In the genomic region with DNA sequence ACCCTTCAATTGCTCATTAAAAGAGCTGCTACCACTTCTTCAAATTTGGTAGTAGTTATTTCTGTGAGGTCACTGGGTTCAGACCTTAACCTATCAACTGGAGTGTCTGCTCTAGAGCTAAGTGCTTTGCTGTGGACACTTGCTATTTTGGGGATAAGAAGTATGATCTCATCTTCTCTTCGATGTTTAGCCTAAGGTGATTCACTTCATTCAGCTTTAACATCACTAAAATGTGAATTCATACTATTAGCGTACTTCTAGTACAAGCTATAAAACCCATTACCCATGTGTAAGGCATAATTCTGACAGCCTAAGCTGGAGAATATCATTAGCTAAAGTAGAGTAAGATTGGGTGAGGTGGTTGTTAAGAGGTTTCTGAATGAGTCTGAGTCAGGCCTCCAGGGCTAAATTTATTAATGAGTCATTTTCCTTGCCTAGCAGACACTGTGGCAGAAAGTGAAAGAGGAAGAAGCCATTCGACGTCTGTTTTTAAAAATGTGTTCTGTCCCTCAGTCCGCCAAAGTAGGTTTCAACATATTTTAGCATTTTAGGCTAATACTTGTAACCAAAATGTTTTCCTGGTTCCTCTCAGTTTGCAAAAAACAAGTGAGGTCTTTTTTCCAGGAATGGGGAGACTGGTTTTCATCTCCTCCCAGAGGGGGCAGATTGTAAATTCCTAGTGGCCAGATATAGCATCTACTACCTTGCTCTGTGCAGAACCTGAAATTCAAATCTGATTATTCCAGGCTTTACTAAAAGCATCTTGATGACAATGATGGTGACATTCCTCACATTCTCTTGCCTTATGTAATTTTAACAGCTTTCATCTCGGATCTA, we compare ENCODE assay signal across 8 cellular contexts.
DNase-seq lines count a peak whose midpoint lies in the region; ATAC-seq and TF ChIP-seq lines count a peak whose summit lies in the region.

No MANE protein-coding gene starts in this region.

- H3K9ac ChIP-seq in stomach smooth muscle (ENCODE audit: low read length in 2 of 2): peak overlapping the region in 1 of 2 donors; percentile 16

- H2AFZ ChIP-seq in hepatocyte: peak overlapping the region; percentile 33

- intact Hi-C loops in activated CD4-positive, alpha-beta T cell treated with anti-CD3 and anti-CD28 coated beads for 36 hours (cut with DNase I, micrococcal nuclease): loop anchor here (1.0 kb wide), 1 partner anchor 25 kb away; no protein-coding TSS in a partner anchor
- intact Hi-C loops in adrenal gland (cut with DNase I): no loop called here

- no peak for DNase-seq in activated CD4-positive, alpha-beta T cell treated with anti-CD3 and anti-CD28 coated beads for 36 hours
- no peak for DNase-seq in activated CD4-positive, alpha-beta T cell treated with anti-CD3 and anti-CD28 coated beads, Interleukin-2, amount 50 U/mL, for 4 hours
- peak; percentile 20 for DNase-seq in HEK293T (ENCODE audit: extremely low spot score)
- DNase-seq in MG63: peak; percentile 20
- peak in 3 of 7 donors; percentile 32 to 52 (median 46) for DNase-seq in adrenal gland
- DNase-seq in hepatocyte (ENCODE audit: low spot score): peak; percentile 41
- no peak for DNase-seq in NCI-H1436 treated with DMSO at 0.1 percent for 48 hours (lab: John Stamatoyannopoulos, UW)

- H3K4me3 ChIP-seq in MG63 (peak overlapping the region; percentile 34), adrenal gland (peak overlapping the region in 1 of 4 donors; percentile 38), hepatocyte (no peak overlapping the region), stomach smooth muscle (ENCODE audit: low read length in 2 of 2) (peak overlapping the region; percentile 31 to 58)

- H3K79me2 ChIP-seq in hepatocyte: no peaks in the 10 kb centered on the region

- H3K27me3 Mint-ChIP-seq in activated CD4-positive, alpha-beta T cell treated with anti-CD3 and anti-CD28 coated beads for 36 hours: peaks cover 9% of the 10 kb centered on the region

- no peaks in the 10 kb centered on the region for H3K36me3 ChIP-seq in MG63
- H3K36me3 ChIP-seq in adrenal gland (replicated peaks in 1 of 2): no peaks in the 10 kb centered on the region
- no peaks in the 10 kb centered on the region for H3K36me3 ChIP-seq in hepatocyte (replicated peaks; ENCODE audit: insufficient read depth, low read depth)
- H3K36me3 ChIP-seq in stomach smooth muscle (ENCODE audit: control insufficient read depth in 2 of 2, insufficient read depth in 2 of 2, low read length in 2 of 2): no peaks in the 10 kb centered on the region

- H3K9me2 ChIP-seq in hepatocyte (replicated peaks; ENCODE audit: insufficient read depth): no peaks in the 10 kb centered on the region

- no peaks in the 10 kb centered on the region for H3K9me3 ChIP-seq in MG63
- no peaks in the 10 kb centered on the region for H3K9me3 ChIP-seq in adrenal gland (replicated peaks in 1 of 3)
- H3K9me3 ChIP-seq in hepatocyte (ENCODE audit: low read depth): no peaks in the 10 kb centered on the region
- H3K9me3 ChIP-seq in stomach smooth muscle (ENCODE audit: control insufficient read depth in 2 of 2, low read length in 2 of 2): no peaks in the 10 kb centered on the region

- H3K4me1 Mint-ChIP-seq in activated CD4-positive, alpha-beta T cell treated with anti-CD3 and anti-CD28 coated beads for 36 hours: peaks cover 24% of the 10 kb centered on the region

- ATAC-seq in activated CD4-positive, alpha-beta T cell treated with anti-CD3 and anti-CD28 coated beads for 36 hours: peak; percentile 96

- H4K20me1 ChIP-seq in hepatocyte (ENCODE audit: insufficient read depth, poor library complexity, severe bottlenecking): no peaks in the 10 kb centered on the region

- no peak overlapping the region for H3K27ac Mint-ChIP-seq in activated CD4-positive, alpha-beta T cell treated with anti-CD3 and anti-CD28 coated beads for 36 hours

- no peak overlapping the region for H3K4me3 Mint-ChIP-seq in activated CD4-positive, alpha-beta T cell treated with anti-CD3 and anti-CD28 coated beads for 36 hours

- no peaks in the 10 kb centered on the region for H3K36me3 Mint-ChIP-seq in activated CD4-positive, alpha-beta T cell treated with anti-CD3 and anti-CD28 coated beads for 36 hours (ENCODE audit: low read depth)

- POLR2A ChIA-PET in activated CD4-positive, alpha-beta T cell treated with anti-CD3 and anti-CD28 coated beads for 36 hours (lab: Charles Lee): no interaction called here
- POLR2A ChIA-PET in HEK293T (lab: Yijun Ruan, JAX): interaction anchor here (0.7 to 1.8 kb wide), 5 partner anchors 23 to 185 kb away, joined by 3 to 5 read pairs (median 4); a partner anchor contains a TSS

- TF ChIP-seq CTCF in adrenal gland (IDR thresholded peaks at IDR 0.05) (peak; percentile 16 to 73 (median 54)), hepatocyte (IDR thresholded peaks at IDR 0.05; ENCODE audit: poor library complexity) (peak; percentile 13)

- no peaks in the 10 kb centered on the region; the same call in 1 of the 2 replicates for H3K27me3 ChIP-seq in MG63
- no peaks in the 10 kb centered on the region for H3K27me3 ChIP-seq in adrenal gland
- no peaks in the 10 kb centered on the region for H3K27me3 ChIP-seq in hepatocyte
- no peaks in the 10 kb centered on the region for H3K27me3 ChIP-seq in stomach smooth muscle (ENCODE audit: control insufficient read depth in 1 of 2, insufficient read depth in 2 of 2, low read length in 2 of 2)

- H3K4me2 ChIP-seq in hepatocyte: peak overlapping the region; percentile 55

- CTCF ChIA-PET in activated CD4-positive, alpha-beta T cell treated with anti-CD3 and anti-CD28 coated beads for 36 hours (lab: Charles Lee): interaction anchor here (1.1 to 2.0 kb wide), 2 partner anchors 11 to 14 kb away, joined by 4 to 8 read pairs; no protein-coding TSS in a partner anchor
- CTCF ChIA-PET in HEK293T (lab: Yijun Ruan, JAX): interaction anchor here (0.5 kb wide), 1 partner anchor 177 kb away, joined by 3 read pairs; no protein-coding TSS in a partner anchor

- peak in 1 of 2 donors; percentile 58 for TF ChIP-seq POLR2A in adrenal gland (IDR thresholded peaks at IDR 0.05)

- 24 to 32% (median 28%) methylated on average over 6 of the region's 6 CpGs for WGBS in adrenal gland, 4 donors
- WGBS in hepatocyte (ENCODE audit: low lambda C conversion rate, missing lambda C conversion rate): 39% methylated on average over 6 of the region's 6 CpGs

- H3K4me1 ChIP-seq in adrenal gland (replicated peaks in 1 of 2) (peaks cover 7 to 18% of the 10 kb centered on the region in 2 donors), hepatocyte (ENCODE audit: insufficient read depth) (no peaks in the 10 kb centered on the region), stomach smooth muscle (ENCODE audit: control insufficient read depth, insufficient read depth, low read length) (no peaks in the 10 kb centered on the region)

- peak overlapping the region; percentile 51 to 84 (median 74) for H3K27ac ChIP-seq in adrenal gland
- peak overlapping the region; percentile 66 for H3K27ac ChIP-seq in hepatocyte
- peak overlapping the region; percentile 1 for H3K27ac ChIP-seq in stomach smooth muscle (ENCODE audit: low read length)

- H3K9me3 Mint-ChIP-seq in activated CD4-positive, alpha-beta T cell treated with anti-CD3 and anti-CD28 coated beads for 36 hours (ENCODE audit: low read depth): no peaks in the 10 kb centered on the region

TF ChIP-seq in HEK293T, 16 proteins besides CTCF, POLR2A, EP300 and RAD21:
- TF ChIP-seq FOXK2 (IDR thresholded peaks at IDR 0.05) (no peak), ARNT (IDR thresholded peaks at IDR 0.05) (no peak), ELF4 (IDR thresholded peaks at IDR 0.05) (no peak), SP1 (IDR thresholded peaks at IDR 0.05) (no peak), NFRKB (IDR thresholded peaks at IDR 0.05) (no peak)
TF ChIP-seq in HEK293T: peak in this region for 0.

Comparison
In these comparisons a context has a peak if more than half of its experiments do, and no peak if none do; other contexts are left out.
1. DNase-seq: peak in HEK293T (single experiment), MG63 (single experiment) and hepatocyte (single experiment); none in activated CD4-positive, alpha-beta T cell treated with anti-CD3 and anti-CD28 coated beads for 36 hours (single experiment), activated CD4-positive, alpha-beta T cell treated with anti-CD3 and anti-CD28 coated beads, Interleukin-2, amount 50 U/mL, for 4 hours (0 of 2) and NCI-H1436 treated with DMSO at 0.1 percent for 48 hours (single experiment).
2. H3K27ac ChIP-seq: peak in every context shown above with its lines; median percentile 74 in adrenal gland; 66 in hepatocyte; 1 in stomach smooth muscle.
3. intact Hi-C loops: an anchor here in activated CD4-positive, alpha-beta T cell treated with anti-CD3 and anti-CD28 coated beads for 36 hours (1.0 kb wide); none called in adrenal gland.